ENCODE assay signal across 12 cellular contexts in genomic region chr11:117842131-117842941, GRCh38.
DNase-seq lines count a peak whose midpoint lies in the region; ATAC-seq and TF ChIP-seq lines count a peak whose summit lies in the region.
"Had no signal": no experiment of that assay in that cellular context is flagged by ENCODE, and none has a peak within 500 bp of the region (broad histone marks: within the 10 kb centered on the region; RNA-seq: fewer than 3 reads in every experiment).

No MANE protein-coding gene starts in this region.

- no peak for TF ChIP-seq CTCF in neutrophil (IDR thresholded peaks at IDR 0.05)

- no peak overlapping the region for H3K4me3 ChIP-seq in neutrophil (ENCODE audit: low read depth in 1 of 2, low read length in 1 of 2)
- H3K4me3 ChIP-seq: body of pancreas, smooth muscle cell had no signal

- no peaks in the 10 kb centered on the region for H3K27me3 ChIP-seq in neutrophil
- H3K27me3 ChIP-seq: body of pancreas had no signal

- H3K27ac ChIP-seq in neutrophil: peak overlapping the region; percentile 47
- H3K27ac ChIP-seq: body of pancreas, RWPE1 had no signal

- H3K36me3 ChIP-seq in neutrophil: no peaks in the 10 kb centered on the region

- H3K4me1 ChIP-seq in neutrophil (ENCODE audit: control insufficient read depth in 1 of 2, insufficient read depth in 1 of 2, low read depth in 1 of 2, low read length in 1 of 2): peaks cover 23 to 30% of the 10 kb centered on the region in 2 experiments

- no peaks in the 10 kb centered on the region for H3K9me3 ChIP-seq in neutrophil
- H3K9me3 ChIP-seq: body of pancreas had no signal

- DNase-seq in AML-193 (lab: John Stamatoyannopoulos, UW): peak; percentile 80 to 83
- peak; percentile 56 to 81 for DNase-seq in NOMO-1 (lab: John Stamatoyannopoulos, UW; ENCODE audit: unreplicated experiment in 2 of 2)
- DNase-seq in foreskin melanocyte: peak; percentile 50
- no peak for DNase-seq in globus pallidus (ENCODE audit: low spot score)
- DNase-seq: body of pancreas, DMS79 treated with DMSO at 0.1 percent for 48 hours had no signal

- ATAC-seq in HG02610 (IDR thresholded peaks at IDR 0.05; ENCODE audit: unreplicated experiment): no peak
- ATAC-seq in GM18867 (IDR thresholded peaks at IDR 0.05; ENCODE audit: unreplicated experiment): no peak
- no peak for ATAC-seq in HG02763 (IDR thresholded peaks at IDR 0.05; ENCODE audit: unreplicated experiment)
- ATAC-seq: body of pancreas had no signal
